ENCODE assay signal across 17 cellular contexts in genomic region chr11:86888978-86889341, GRCh38.
DNase-seq lines count a peak whose midpoint lies in the region; ATAC-seq and TF ChIP-seq lines count a peak whose summit lies in the region.
"Had no signal": no experiment of that assay in that cellular context is flagged by ENCODE, and none has a peak within 500 bp of the region (broad histone marks: within the 10 kb centered on the region; RNA-seq: fewer than 3 reads in every experiment).

No MANE protein-coding gene starts in this region.

- H3K27me3 Mint-ChIP-seq in chondrocyte (ENCODE audit: low read depth) (no peaks in the 10 kb centered on the region), nephron progenitor cell (ENCODE audit: low read depth, poor library complexity) (peaks cover 19% of the 10 kb centered on the region)

- H3K9ac ChIP-seq in IMR-90 (ENCODE audit: low read depth, low read length), result no peak overlapping the region
- H3K9ac ChIP-seq: BLaER1 treated with 17β-estradiol and CSF1 and Interleukin-3, amounts not matched to agents 10 nM and 100 nM; KMS-11 had no signal

- ATAC-seq in IMR-90 (ENCODE audit: low read depth) (peak; percentile 54), HG02610 (IDR thresholded peaks at IDR 0.05; ENCODE audit: unreplicated experiment) (no peak), GM19035 (IDR thresholded peaks at IDR 0.05; ENCODE audit: unreplicated experiment) (no peak), HG02884 (IDR thresholded peaks at IDR 0.05; ENCODE audit: unreplicated experiment) (no peak)
- ATAC-seq: CD8-positive, alpha-beta T cell; HCT116 had no signal

- no peak overlapping the region for H2BK20ac ChIP-seq in IMR-90 (ENCODE audit: low read depth, low read length)

- no peaks in the 10 kb centered on the region for H3K79me1 ChIP-seq in IMR-90 (ENCODE audit: low read depth in 1 of 2, low read length in 2 of 2)

- H3K4ac ChIP-seq in IMR-90 (ENCODE audit: low read depth, low read length), result no peak overlapping the region

- H3K4me1 Mint-ChIP-seq in chondrocyte (ENCODE audit: low read depth) (peaks cover 20% of the 10 kb centered on the region), nephron progenitor cell (peaks cover 15% of the 10 kb centered on the region)

- no peak for TF ChIP-seq CTCF in IMR-90 (conservative IDR thresholded peaks at IDR 0.05; ENCODE audit: low read depth, low read length)
- no peak for TF ChIP-seq CTCF in chondrocyte (IDR thresholded peaks at IDR 0.05)
- TF ChIP-seq CTCF in nephron progenitor cell (IDR thresholded peaks at IDR 0.05), result no peak

- no peak overlapping the region for H3K23ac ChIP-seq in IMR-90 (ENCODE audit: low read depth, low read length)

- dilution Hi-C loops in IMR-90 (cut with HindIII; ENCODE audit: low sequenced_read_pairs, unreplicated experiment), result no loop called here

- no peak for TF ChIP-seq POLR2A in IMR-90 (IDR thresholded peaks at IDR 0.05; ENCODE audit: low read depth, low read length)

- no peaks in the 10 kb centered on the region for H3K9me3 ChIP-seq in IMR-90 (ENCODE audit: control insufficient read depth, insufficient read depth, low read length)
- H3K9me3 ChIP-seq: BLaER1 treated with 17β-estradiol and CSF1 and Interleukin-3, amounts not matched to agents 10 nM and 100 nM had no signal

- H3K56ac ChIP-seq in IMR-90 (ENCODE audit: extremely low read depth, insufficient read depth, low read length), result no peak overlapping the region

- no peaks in the 10 kb centered on the region for H3K9me3 Mint-ChIP-seq in chondrocyte (ENCODE audit: low read depth)
- peaks cover 50% of the 10 kb centered on the region for H3K9me3 Mint-ChIP-seq in nephron progenitor cell
- H3K9me3 Mint-ChIP-seq: CD8-positive, alpha-beta T cell had no signal

- H3K4me3 ChIP-seq in IMR-90 (ENCODE audit: insufficient read depth, low read depth, low read length), result no peak overlapping the region
- H3K4me3 ChIP-seq: BLaER1 treated with 17β-estradiol and CSF1 and Interleukin-3, amounts not matched to agents 10 nM and 100 nM had no signal

- POLR2A ChIA-PET in IMR-90 (lab: Charles Lee; ENCODE audit: unreplicated experiment), result no interaction called here

- H3K4me3 Mint-ChIP-seq in chondrocyte (ENCODE audit: unreplicated experiment), result no peak overlapping the region
- no peak overlapping the region for H3K4me3 Mint-ChIP-seq in nephron progenitor cell
- H3K4me3 Mint-ChIP-seq: CD8-positive, alpha-beta T cell had no signal

- intact Hi-C loops in IMR-90 (cut with micrococcal nuclease), result no loop called here

- 0 out of 2 replicates have a peak overlapping the region, but pooled peaks have one; percentile 13 for H3K4me2 ChIP-seq in IMR-90 (ENCODE audit: low read depth, low read length)
- H3K4me2 ChIP-seq: BLaER1 treated with 17β-estradiol and CSF1 and Interleukin-3, amounts not matched to agents 10 nM and 100 nM; KMS-11 had no signal

- peaks cover 6% of the 10 kb centered on the region for H3K4me1 ChIP-seq in IMR-90 (ENCODE audit: control insufficient read depth, insufficient read depth, low read length)
- H3K4me1 ChIP-seq: BLaER1 treated with 17β-estradiol and CSF1 and Interleukin-3, amounts not matched to agents 10 nM and 100 nM had no signal

- in situ Hi-C loops in IMR-90 (cut with MboI; ENCODE audit: low sequenced_read_pairs), result no loop called here

- no peak overlapping the region for H2BK5ac ChIP-seq in IMR-90 (ENCODE audit: low read depth, low read length, poor library complexity, severe bottlenecking)

- no peak overlapping the region for H4K91ac ChIP-seq in IMR-90 (ENCODE audit: insufficient read depth, low read depth, low read length)

- no peaks in the 10 kb centered on the region for H4K20me1 ChIP-seq in IMR-90 (ENCODE audit: insufficient read depth, low read length)
- H4K20me1 ChIP-seq: BLaER1 treated with 17β-estradiol and CSF1 and Interleukin-3, amounts not matched to agents 10 nM and 100 nM had no signal

- BruUV-seq in IMR-90 (replicated peaks; lab: Mats Ljungman, UMichigan), result no TSS peak

- no peak overlapping the region for H2AK5ac ChIP-seq in IMR-90 (ENCODE audit: low read depth, low read length)

- CTCF ChIA-PET in IMR-90 (lab: Yijun Ruan, JAX), result interaction anchor here (0.6 kb wide), 1 partner anchor 98 kb away, joined by 3 read pairs; no protein-coding TSS in a partner anchor

- no peak overlapping the region for H2AFZ ChIP-seq in IMR-90 (replicated peaks; ENCODE audit: low read length, poor library complexity)

- H2BK120ac ChIP-seq in IMR-90 (ENCODE audit: low read depth, low read length), result no peak overlapping the region

- no peak overlapping the region for H2BK15ac ChIP-seq in IMR-90 (ENCODE audit: low read depth, low read length)

- peak overlapping the region; percentile 46 for H3K27ac Mint-ChIP-seq in chondrocyte (ENCODE audit: unreplicated experiment)
- H3K27ac Mint-ChIP-seq in nephron progenitor cell, result peak overlapping the region; percentile 48
- H3K27ac Mint-ChIP-seq: CD8-positive, alpha-beta T cell had no signal

- H2AK9ac ChIP-seq in IMR-90 (replicated peaks; ENCODE audit: low read depth, low read length, poor library complexity), result no peak overlapping the region

- no peaks in the 10 kb centered on the region for H3K27me3 ChIP-seq in IMR-90 (ENCODE audit: control insufficient read depth, insufficient read depth, low read length)
- H3K27me3 ChIP-seq: BLaER1 treated with 17β-estradiol and CSF1 and Interleukin-3, amounts not matched to agents 10 nM and 100 nM had no signal

- no peak for TF ChIP-seq RAD21 in IMR-90 (IDR thresholded peaks at IDR 0.05; ENCODE audit: low read length)

- peak overlapping the region; percentile 10; the same call in 1 of the 2 replicates for H3K14ac ChIP-seq in IMR-90 (replicated peaks; ENCODE audit: low read depth, low read length)

- no peaks in the 10 kb centered on the region for H3K36me3 ChIP-seq in IMR-90 (ENCODE audit: control insufficient read depth, insufficient read depth, low read length)
- H3K36me3 ChIP-seq: BLaER1 treated with 17β-estradiol and CSF1 and Interleukin-3, amounts not matched to agents 10 nM and 100 nM had no signal

- H3K18ac ChIP-seq in IMR-90 (ENCODE audit: low read depth, low read length), result no peak overlapping the region

- H4K5ac ChIP-seq in IMR-90 (ENCODE audit: low read depth, low read length), result no peak overlapping the region

- no peak overlapping the region for H4K8ac ChIP-seq in IMR-90 (ENCODE audit: low read depth in 2 of 2, low read length in 2 of 2)

- no peak overlapping the region for H3K27ac ChIP-seq in IMR-90 (ENCODE audit: insufficient read depth, low read length)
- H3K27ac ChIP-seq: BLaER1 treated with 17β-estradiol and CSF1 and Interleukin-3, amounts not matched to agents 10 nM and 100 nM; KMS-11 had no signal

- peak; percentile 49 for DNase-seq in AG08395 (ENCODE audit: low spot score)
- DNase-seq in IMR-90, result no peak
- no peak for DNase-seq in chondrocyte (ENCODE audit: low spot score)
- DNase-seq in nephron progenitor cell, result no peak
- DNase-seq in OCI-M1 (lab: John Stamatoyannopoulos, UW), result no peak
- DNase-seq: Calu3; CD8-positive, alpha-beta T cell; GOT3; NCI-H1417 treated with DMSO at 0.1 percent for 48 hours; NCI-H1930; NCI-H82 had no signal

- peaks cover 4% of the 10 kb centered on the region for H3K36me3 Mint-ChIP-seq in chondrocyte (ENCODE audit: low read depth)
- peaks cover 79% of the 10 kb centered on the region for H3K36me3 Mint-ChIP-seq in nephron progenitor cell (ENCODE audit: low read depth)
- H3K36me3 Mint-ChIP-seq: CD8-positive, alpha-beta T cell had no signal

- no peaks in the 10 kb centered on the region for H3K9me1 ChIP-seq in IMR-90 (ENCODE audit: insufficient read depth, low read length)

- WGBS in IMR-90 (ENCODE audit: extremely low coverage in 2 of 2, insufficient read length in 1 of 2), 2 experiments, result 83% methylated on average over 1 of the region's 1 CpG; no CpG with 5 or more reads in 1 of the 2 experiments

TF ChIP-seq in IMR-90, 13 proteins besides CTCF, POLR2A, EP300 and RAD21:
- TF ChIP-seq CEBPB (IDR thresholded peaks at IDR 0.05; ENCODE audit: low read depth, low read length), result no peak
- TF ChIP-seq CHD1 (IDR thresholded peaks at IDR 0.05; ENCODE audit: low read depth, low read length), result no peak
- TF ChIP-seq USF2 (IDR thresholded peaks at IDR 0.05; ENCODE audit: low read depth, low read length), result no peak
- TF ChIP-seq RFX5 (IDR thresholded peaks at IDR 0.05; ENCODE audit: low read depth, low read length), result no peak
- no peak for TF ChIP-seq NFE2L2 (IDR thresholded peaks at IDR 0.05; ENCODE audit: low read depth, low read length)
- no peak for TF ChIP-seq SMC3 (IDR thresholded peaks at IDR 0.05; ENCODE audit: low read depth, low read length)
- no peak for TF ChIP-seq ELK1 (IDR thresholded peaks at IDR 0.05; ENCODE audit: borderline replicate concordance, low read depth, low read length)
- no peak for TF ChIP-seq MAZ (IDR thresholded peaks at IDR 0.05; ENCODE audit: borderline replicate concordance, low read depth, low read length)
- no peak for TF ChIP-seq BHLHE40 (IDR thresholded peaks at IDR 0.05; ENCODE audit: low read depth, low read length)
- no peak for TF ChIP-seq FOS (IDR thresholded peaks at IDR 0.05; ENCODE audit: low read depth, low read length)
- no peak for TF ChIP-seq MAFK (IDR thresholded peaks at IDR 0.05; ENCODE audit: low read depth, low read length)
- no peak for TF ChIP-seq MXI1 (IDR thresholded peaks at IDR 0.05; ENCODE audit: borderline replicate concordance, low read depth, low read length)
- TF ChIP-seq RCOR1 (IDR thresholded peaks at IDR 0.05; ENCODE audit: insufficient replicate concordance, low read length), result no peak
TF ChIP-seq in IMR-90: peak in this region for 0.
